8 cellular contexts compared by ENCODE assay signal in genomic region chr1:100265931-100266830, GRCh38. TPM values are rescaled to one million over a fixed set of nuclear protein-coding genes. Genes with fewer than 3 reads are reported as not detected.
DNase-seq lines count a peak whose midpoint lies in the region; ATAC-seq, FAIRE-seq and TF ChIP-seq lines count a peak whose summit lies in the region.

Gene RTCA, plus strand, starts transcription at chr1:100266216. Its CDS starts 160 bp downstream, at chr1:100266376.

- no peaks in the 10 kb centered on the region for H3K36me3 ChIP-seq in breast epithelium

- FAIRE-seq in A549 (lab: Jason Lieb, UNC) = no peak

- intact Hi-C loops in breast epithelium (cut with DNase I; ENCODE audit: low total_unique reads) = no loop called here

- CTCF ChIA-PET in A549 (lab: Yijun Ruan, JAX) = interaction anchor here (1.1 kb wide), 1 partner anchor 91 kb away, joined by 3 read pairs; no protein-coding TSS in a partner anchor

- TF ChIP-seq EP300 in A549 (IDR thresholded peaks at IDR 0.05) = no peak

- H3K4me3 ChIP-seq in A549 = peak within 1 kb of the TSS; percentile 88
- H3K4me3 ChIP-seq in breast epithelium = peak within 1 kb of the TSS; percentile 89 to 95 (median 91)
- peak within 1 kb of the TSS; percentile 96 for H3K4me3 ChIP-seq in iPS-18c (ENCODE audit: insufficient read depth, low read depth, low read length)
- H3K4me3 ChIP-seq in skin epidermis = peak within 1 kb of the TSS; percentile 63 to 96 (median 79)

- no peak for TF ChIP-seq RAD21 in A549 (conservative IDR thresholded peaks at IDR 0.05 in 1 of 2, IDR thresholded peaks at IDR 0.05 in 1 of 2)

- DNase-seq in A549 (ENCODE audit: low read depth in 1 of 2, low spot score in 1 of 2) (peak; percentile 74 to 89), NCI-H2196 (lab: John Stamatoyannopoulos, UW; ENCODE audit: unreplicated experiment) (peak; percentile 96), breast epithelium (ENCODE audit: low spot score in 2 of 2) (peak; percentile 91)

- H3K4me1 ChIP-seq in A549 (peaks cover 14% of the 10 kb centered on the region; the same call in 1 of the 3 replicates), breast epithelium (peaks cover 0 to 4% of the 10 kb centered on the region in 2 donors)

- TF ChIP-seq CTCF in A549 (IDR thresholded peaks at IDR 0.05) = no peak
- no peak for TF ChIP-seq CTCF in VCaP (conservative IDR thresholded peaks at IDR 0.05)
- no peak for TF ChIP-seq CTCF in breast epithelium (IDR thresholded peaks at IDR 0.05)

- H3K27ac ChIP-seq in A549 = peak within 1 kb of the TSS; percentile 92 to 98
- peak within 1 kb of the TSS; percentile 86 for H3K27ac ChIP-seq in VCaP
- peak within 1 kb of the TSS; percentile 75 to 84 for H3K27ac ChIP-seq in breast epithelium
- peak within 1 kb of the TSS; percentile 72 to 98 (median 90) for H3K27ac ChIP-seq in skin epidermis

- TF ChIP-seq POLR2A in A549 (IDR thresholded peaks at IDR 0.05; ENCODE audit: low read length) (peak; percentile 72), breast epithelium (IDR thresholded peaks at IDR 0.05) (peak; percentile 18)

- H3K27me3 ChIP-seq in breast epithelium = no peaks in the 10 kb centered on the region

- POLR2A ChIA-PET in A549 (lab: Yijun Ruan, JAX) = interaction anchor here (1.0 to 2.3 kb wide), 3 partner anchors 10 to 86 kb away, joined by 3 to 18 read pairs (median 10); partner anchors contain the start of genes CDC14A and DBT

- H3K9me3 ChIP-seq in A549 (no peaks in the 10 kb centered on the region), breast epithelium (no peaks in the 10 kb centered on the region), iPS-18c (ENCODE audit: control insufficient read depth, insufficient read depth, low read length) (no peaks in the 10 kb centered on the region)

- ATAC-seq in A549 (peak; percentile 99), GM18868 (IDR thresholded peaks at IDR 0.05; ENCODE audit: unreplicated experiment) (peak; percentile 95), HG03108 (IDR thresholded peaks at IDR 0.05; ENCODE audit: unreplicated experiment) (peak; percentile 98)

- WGBS in A549 (ENCODE audit: missing lambda C conversion rate) = under 1% methylated on average over 20 of the region's 56 CpGs

- peak within 1 kb of the TSS; percentile 99 for H3K4me2 ChIP-seq in A549

TF ChIP-seq in A549, 52 proteins besides CTCF, POLR2A, EP300 and RAD21:
- TF ChIP-seq CBX8 (IDR thresholded peaks at IDR 0.05) (no peak), JUNB (IDR thresholded peaks at IDR 0.05) (no peak), TP53 (CRISPR knock-in tag; IDR thresholded peaks at IDR 0.05) (no peak), CEBPB (IDR thresholded peaks at IDR 0.05) (no peak), NR3C1 (IDR thresholded peaks at IDR 0.05) (no peak), PHF8 (IDR thresholded peaks at IDR 0.05; ENCODE audit: borderline replicate concordance, low read depth) (0 out of 2 replicates have a peak, but pooled peaks have one; percentile 27), MAFK (IDR thresholded peaks at IDR 0.05; ENCODE audit: partially characterized antibody) (peak; percentile 90), FOXS1 (CRISPR knock-in tag; IDR thresholded peaks at IDR 0.05) (no peak), JUN (IDR thresholded peaks at IDR 0.05) (peak in 1 of 2 experiments; percentile 55; a peak in 1 of 5 replicates), PBX3 (IDR thresholded peaks at IDR 0.05) (no peak), GATA3 (IDR thresholded peaks at IDR 0.05; ENCODE audit: borderline replicate concordance) (no peak), KDM5A (IDR thresholded peaks at IDR 0.05) (no peak), BCL3 (IDR thresholded peaks at IDR 0.05) (0 out of 3 replicates have a peak, but pooled peaks have one; percentile 37), MAZ (IDR thresholded peaks at IDR 0.05; ENCODE audit: borderline replicate concordance, low read depth, low read length) (no peak), RARB (CRISPR knock-in tag; IDR thresholded peaks at IDR 0.05) (no peak)
- TF ChIP-seq, protein P1, sequence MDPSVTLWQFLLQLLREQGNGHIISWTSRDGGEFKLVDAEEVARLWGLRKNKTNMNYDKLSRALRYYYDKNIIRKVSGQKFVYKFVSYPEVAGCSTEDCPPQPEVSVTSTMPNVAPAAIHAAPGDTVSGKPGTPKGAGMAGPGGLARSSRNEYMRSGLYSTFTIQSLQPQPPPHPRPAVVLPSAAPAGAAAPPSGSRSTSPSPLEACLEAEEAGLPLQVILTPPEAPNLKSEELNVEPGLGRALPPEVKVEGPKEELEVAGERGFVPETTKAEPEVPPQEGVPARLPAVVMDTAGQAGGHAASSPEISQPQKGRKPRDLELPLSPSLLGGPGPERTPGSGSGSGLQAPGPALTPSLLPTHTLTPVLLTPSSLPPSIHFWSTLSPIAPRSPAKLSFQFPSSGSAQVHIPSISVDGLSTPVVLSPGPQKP (IDR thresholded peaks at IDR 0.05; ENCODE audit: low read depth, low read length) = no peak
- TF ChIP-seq, protein P2, sequence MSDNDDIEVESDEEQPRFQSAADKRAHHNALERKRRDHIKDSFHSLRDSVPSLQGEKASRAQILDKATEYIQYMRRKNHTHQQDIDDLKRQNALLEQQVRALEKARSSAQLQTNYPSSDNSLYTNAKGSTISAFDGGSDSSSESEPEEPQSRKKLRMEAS (IDR thresholded peaks at IDR 0.05) = peak; percentile 44; the same call in 1 of the 2 replicates

RNA-seq across cellular contexts. Expression of gene RTCA, which starts in this region (rescaled TPM):
- 31.9 and 39.5 TPM in 2 replicates for polyA plus RNA-seq in A549 (2011; rRNA removed)
- polyA plus RNA-seq in A549 (2012; cell fraction: cytosol; rRNA removed) = 10.4 and 11.1 TPM in 2 replicates
- polyA plus RNA-seq in A549 (2012; cell fraction: nucleus; rRNA removed) = 5.6 and 10.9 TPM in 2 replicates
- 23.8 to 25.0 TPM (median 24.4 TPM) in 3 replicates for polyA plus RNA-seq in A549 (2017; fragmentation: RNase III; extraction: RNeasy Plus Mini Kit Qiagen cat#74134 plus additional on column Dnase treatment)
- polyA minus RNA-seq in A549 (2011; rRNA and poly(A)+ RNA removed) = 7.7 and 12.7 TPM in 2 replicates
- total RNA-seq in breast epithelium = 10 to 100 TPM; 17.0 to 22.6 (median 22.2) TPM

Comparison
In these comparisons a context has a peak if more than half of its experiments do, and no peak if none do; other contexts are left out.
1. Peak in every context shown above with its lines: DNase-seq, ATAC-seq, H3K4me3 ChIP-seq and H3K27ac ChIP-seq.